Comparison of ENCODE assay signal across 15 cellular contexts in genomic region chr7:67470256-67470751, GRCh38.
A peak's percentile ranks its signal among the peaks of the same experiment; 100 is the strongest.
DNase-seq lines count a peak whose midpoint lies in the region; ATAC-seq and TF ChIP-seq lines count a peak whose summit lies in the region.
"Had no signal": no experiment of that assay in that cellular context is flagged by ENCODE, and none has a peak within 500 bp of the region (broad histone marks: within the 10 kb centered on the region; RNA-seq: fewer than 3 reads in every experiment).

No MANE protein-coding gene starts in this region.

- DNase-seq in amygdala (lab: John Stamatoyannopoulos, UW), result peak in 42 of 56 donors; percentile 1 to 76 (median 41)
- peak; percentile 35 for DNase-seq in globus pallidus (ENCODE audit: low spot score)
- peak; percentile 81 to 87 for DNase-seq in thyroid gland
- DNase-seq in NCI-H748 treated with DMSO at 0.1 percent for 48 hours (lab: John Stamatoyannopoulos, UW), result no peak
- DNase-seq: activated CD4-positive, alpha-beta memory T cell treated with anti-CD3 and anti-CD28 coated beads for 36 hours; activated naive CD8-positive, alpha-beta T cell treated with anti-CD3 and anti-CD28 coated beads, Interleukin-2, amount 10 ng/mL, durations not matched to agents 7 days and 5 days; activated T-cell treated with anti-CD3 and anti-CD28 coated beads, Interleukin-2, amount 50 U/mL, for 72 hours; DMS79 treated with DMSO at 0.1 percent for 48 hours; NCI-H2029; NCI-H774 had no signal

- H3K4me2 ChIP-seq in neural cell (ENCODE audit: low read length), result no peak overlapping the region
- H3K4me2 ChIP-seq: BLaER1 treated with 17β-estradiol and CSF1 and Interleukin-3, amounts not matched to agents 10 nM and 100 nM had no signal

- no peak overlapping the region for H2AFZ ChIP-seq in neural cell (ENCODE audit: low read depth, low read length)

- TF ChIP-seq RAD21 in neural cell (conservative IDR thresholded peaks at IDR 0.05), result no peak

- no peaks in the 10 kb centered on the region for H4K20me1 ChIP-seq in neural cell (ENCODE audit: insufficient read depth)
- H4K20me1 ChIP-seq: BLaER1 treated with 17β-estradiol and CSF1 and Interleukin-3, amounts not matched to agents 10 nM and 100 nM had no signal

- H3K4me1 ChIP-seq in thyroid gland, result peaks cover 5 to 13% of the 10 kb centered on the region in 2 donors
- H3K4me1 ChIP-seq: BLaER1 treated with 17β-estradiol and CSF1 and Interleukin-3, amounts not matched to agents 10 nM and 100 nM had no signal

- H3F3A ChIP-seq in neural cell (ENCODE audit: insufficient read depth, low read length, poor library complexity, severe bottlenecking), result no peaks in the 10 kb centered on the region

- ATAC-seq in GM18517 (IDR thresholded peaks at IDR 0.05; ENCODE audit: unreplicated experiment) (no peak), GM21737 (IDR thresholded peaks at IDR 0.05; ENCODE audit: unreplicated experiment) (no peak)
- ATAC-seq: activated T-cell treated with anti-CD3 and anti-CD28 coated beads, Interleukin-2, amount 50 U/mL, for 72 hours; Panc1 had no signal

- H3K4me3 ChIP-seq in neural cell (ENCODE audit: low read length) (no peak overlapping the region), thyroid gland (replicated peaks in 1 of 3) (no peak overlapping the region)
- H3K4me3 ChIP-seq: BLaER1 treated with 17β-estradiol and CSF1 and Interleukin-3, amounts not matched to agents 10 nM and 100 nM had no signal

- H3K9me2 ChIP-seq in neural cell (ENCODE audit: insufficient read depth, low read length), result no peaks in the 10 kb centered on the region

- TF ChIP-seq CTCF in neural cell (IDR thresholded peaks at IDR 0.05; ENCODE audit: poor library complexity, severe bottlenecking), result no peak
- TF ChIP-seq CTCF in thyroid gland (IDR thresholded peaks at IDR 0.05), result no peak

- H3K27me3 ChIP-seq in neural cell (ENCODE audit: insufficient read depth, low read depth, low read length) (no peaks in the 10 kb centered on the region), thyroid gland (no peaks in the 10 kb centered on the region)
- H3K27me3 ChIP-seq: BLaER1 treated with 17β-estradiol and CSF1 and Interleukin-3, amounts not matched to agents 10 nM and 100 nM had no signal

- H3K36me3 ChIP-seq in neural cell (ENCODE audit: insufficient read depth, low read length) (no peaks in the 10 kb centered on the region), thyroid gland (no peaks in the 10 kb centered on the region)
- H3K36me3 ChIP-seq: BLaER1 treated with 17β-estradiol and CSF1 and Interleukin-3, amounts not matched to agents 10 nM and 100 nM had no signal

- H3K9me3 ChIP-seq in neural cell (ENCODE audit: low read length), result peaks cover 3% of the 10 kb centered on the region
- no peaks in the 10 kb centered on the region for H3K9me3 ChIP-seq in thyroid gland

- TF ChIP-seq POLR2A in thyroid gland (IDR thresholded peaks at IDR 0.05), result no peak

- H3K27ac ChIP-seq in neural cell (ENCODE audit: low read length), result peak overlapping the region; percentile 9
- H3K27ac ChIP-seq in thyroid gland, result peak overlapping the region; percentile 58 to 73 (median 70)
- H3K27ac ChIP-seq: BLaER1 treated with 17β-estradiol and CSF1 and Interleukin-3, amounts not matched to agents 10 nM and 100 nM had no signal

- 12 to 16% methylated on average over 6 of the region's 6 CpGs for WGBS in thyroid gland, 2 donors

- H3K9ac ChIP-seq in neural cell (ENCODE audit: low read length), result no peak overlapping the region
- H3K9ac ChIP-seq: BLaER1 treated with 17β-estradiol and CSF1 and Interleukin-3, amounts not matched to agents 10 nM and 100 nM had no signal

- no peaks in the 10 kb centered on the region for H3K79me2 ChIP-seq in neural cell (replicated peaks; ENCODE audit: insufficient read depth, low read length)

- intact Hi-C loops in thyroid gland (cut with DNase I), result no loop called here

- TF ChIP-seq EP300 in neural cell (conservative IDR thresholded peaks at IDR 0.05; ENCODE audit: poor library complexity, severe bottlenecking), result no peak

TF ChIP-seq in neural cell, 6 proteins besides CTCF, POLR2A, EP300 and RAD21:
- TF ChIP-seq TAF1 (IDR thresholded peaks at IDR 0.05; ENCODE audit: low read depth), result no peak
- no peak for TF ChIP-seq REST (IDR thresholded peaks at IDR 0.05; ENCODE audit: borderline replicate concordance)
- TF ChIP-seq SMC3 (conservative IDR thresholded peaks at IDR 0.05; ENCODE audit: poor library complexity), result no peak
- no peak for TF ChIP-seq POLR2AphosphoS5 (IDR thresholded peaks at IDR 0.05)
- no peak for TF ChIP-seq MXI1 (conservative IDR thresholded peaks at IDR 0.05; ENCODE audit: poor library complexity, severe bottlenecking)
- TF ChIP-seq EZH2 (IDR thresholded peaks at IDR 0.05; ENCODE audit: borderline replicate concordance, insufficient read depth, low read length, poor library complexity, severe bottlenecking), result no peak
